29 cellular contexts compared by ENCODE assay signal in the genomic region with DNA sequence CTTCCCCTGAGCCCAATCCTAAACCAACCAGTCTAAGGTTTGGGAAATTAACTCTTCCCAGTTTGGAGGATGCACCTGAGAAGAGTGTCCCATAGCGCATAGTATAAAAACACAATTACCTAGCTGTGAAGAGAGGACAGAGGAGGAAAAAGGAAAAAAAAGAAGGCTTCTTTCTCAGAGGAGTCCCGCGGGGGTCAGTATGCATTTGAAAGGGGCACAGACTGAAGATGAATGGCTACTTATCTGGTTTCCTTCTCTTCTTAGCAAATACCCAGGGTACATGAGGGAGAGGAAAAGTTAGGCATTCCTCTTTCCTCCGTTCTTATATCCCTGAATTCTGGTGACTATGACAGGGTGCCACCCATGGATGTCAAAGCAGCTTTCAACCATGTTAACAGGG.
"Had no signal": no experiment of that assay in that cellular context is flagged by ENCODE, and none has a peak within 500 bp of the region (broad histone marks: within the 10 kb centered on the region; RNA-seq: fewer than 3 reads in every experiment).

No MANE protein-coding gene starts in this region.

- H3K9me3 ChIP-seq: body of pancreas, colonic mucosa, gastroesophageal sphincter, psoas muscle, sigmoid colon, upper lobe of left lung, vagina had no signal

- H3K36me3 ChIP-seq: cardiac muscle cell, colonic mucosa, gastroesophageal sphincter, sigmoid colon, upper lobe of left lung, vagina had no signal

- ATAC-seq: body of pancreas; gastroesophageal sphincter; left cardiac atrium; left ventricle myocardium superior; psoas muscle; stimulated activated effector memory CD8-positive, alpha-beta T cell treated with anti-CD3 and anti-CD28 coated beads, Interleukin-12 subunit alpha, Interleukin-12 subunit beta, amount 100 ng/mL, for 72 hours; stimulated activated naive CD8-positive, alpha-beta T cell treated with anti-CD3 and anti-CD28 coated beads, Interleukin-15, amount 100 ng/mL, for 72 hours had no signal

- H3K4me1 Mint-ChIP-seq: mesothelial cell of epicardium; naive B cell; stimulated activated effector memory CD8-positive, alpha-beta T cell treated with anti-CD3 and anti-CD28 coated beads, Interleukin-12 subunit alpha, Interleukin-12 subunit beta, amount 100 ng/mL, for 72 hours; stimulated activated naive CD8-positive, alpha-beta T cell treated with anti-CD3 and anti-CD28 coated beads, Interleukin-15, amount 100 ng/mL, for 72 hours had no signal

- H3K27ac ChIP-seq: body of pancreas, cardiac muscle cell, colonic mucosa, gastroesophageal sphincter, parathyroid adenoma, psoas muscle, sigmoid colon, upper lobe of left lung, vagina had no signal

- H3K4me3 Mint-ChIP-seq: activated naive CD8-positive, alpha-beta T cell; mesothelial cell of epicardium; naive B cell; nephron progenitor cell; stimulated activated effector memory CD8-positive, alpha-beta T cell treated with anti-CD3 and anti-CD28 coated beads, Interleukin-12 subunit alpha, Interleukin-12 subunit beta, amount 100 ng/mL, for 72 hours; stimulated activated naive CD8-positive, alpha-beta T cell treated with anti-CD3 and anti-CD28 coated beads, Interleukin-15, amount 100 ng/mL, for 72 hours had no signal

- DNase-seq: activated effector memory CD4-positive, alpha-beta T cell treated with Interleukin-2 at 50 U/mL for 16 hours; activated naive CD4-positive, alpha-beta T cell treated with Interleukin-2 at 50 U/mL for 16 hours; anterior cingulate cortex; body of pancreas; cerebellar nuclear complex; colonic mucosa; effector CD8-positive, alpha-beta T cell; hippocampal formation; islet precursor cell; left cardiac atrium; left ventricle myocardium superior; naive B cell; nephron progenitor cell; nucleus accumbens; psoas muscle; sigmoid colon; small intestine; stimulated activated CD4-positive, alpha-beta T cell treated with anti-CD3 and anti-CD28 coated beads, Interleukin-4, amount 100 ng/mL, for 24 hours; stimulated activated naive CD8-positive, alpha-beta T cell treated with anti-CD3 and anti-CD28 coated beads, Interleukin-15, amount 100 ng/mL, for 72 hours; substantia nigra; T-helper 2 cell; upper lobe of left lung had no signal

- H3K9me3 Mint-ChIP-seq: stimulated activated naive CD8-positive, alpha-beta T cell treated with anti-CD3 and anti-CD28 coated beads, Interleukin-15, amount 100 ng/mL, for 72 hours had no signal

- H3K27me3 Mint-ChIP-seq: activated naive CD8-positive, alpha-beta T cell; naive B cell; stimulated activated naive CD8-positive, alpha-beta T cell treated with anti-CD3 and anti-CD28 coated beads, Interleukin-15, amount 100 ng/mL, for 72 hours had no signal

- H3K27ac Mint-ChIP-seq: activated naive CD8-positive, alpha-beta T cell; mesothelial cell of epicardium; naive B cell; stimulated activated effector memory CD8-positive, alpha-beta T cell treated with anti-CD3 and anti-CD28 coated beads, Interleukin-12 subunit alpha, Interleukin-12 subunit beta, amount 100 ng/mL, for 72 hours had no signal

- H3K27me3 ChIP-seq: body of pancreas, cardiac muscle cell, colonic mucosa, gastroesophageal sphincter, sigmoid colon, upper lobe of left lung, vagina had no signal

- H3K36me3 Mint-ChIP-seq: activated naive CD8-positive, alpha-beta T cell; mesothelial cell of epicardium; naive B cell; stimulated activated effector memory CD8-positive, alpha-beta T cell treated with anti-CD3 and anti-CD28 coated beads, Interleukin-12 subunit alpha, Interleukin-12 subunit beta, amount 100 ng/mL, for 72 hours had no signal

- H3K4me1 ChIP-seq: body of pancreas, colonic mucosa, gastroesophageal sphincter, parathyroid adenoma, psoas muscle, sigmoid colon, upper lobe of left lung, vagina had no signal

- H3K9ac ChIP-seq: parathyroid adenoma had no signal

- H3K4me3 ChIP-seq: body of pancreas, cardiac muscle cell, colonic mucosa, gastroesophageal sphincter, psoas muscle, sigmoid colon, upper lobe of left lung, vagina had no signal
